Comparison of ENCODE assay signal across 18 cellular contexts in genomic region chr5:137802282-137803210, GRCh38. TPM values are rescaled to one million over a fixed set of nuclear protein-coding genes. Genes with fewer than 3 reads are reported as not detected.
DNase-seq lines count a peak whose midpoint lies in the region; ATAC-seq and TF ChIP-seq lines count a peak whose summit lies in the region.
"Had no signal": no experiment of that assay in that cellular context is flagged by ENCODE, and none has a peak within 500 bp of the region (broad histone marks: within the 10 kb centered on the region; RNA-seq: fewer than 3 reads in every experiment).

No MANE protein-coding gene starts in this region.

- 54 to 71% (median 62%) methylated on average over 6 of the region's 6 CpGs for WGBS in adrenal gland, 4 donors
- 63% methylated on average over 6 of the region's 6 CpGs for WGBS in right cardiac atrium
- WGBS in spleen, 5 donors = 66 to 86% (median 72%) methylated on average over 6 of the region's 6 CpGs
- WGBS in esophagus muscularis mucosa = 79% methylated on average over 6 of the region's 6 CpGs

- H3K4me3 ChIP-seq in adrenal gland (peak overlapping the region in 1 of 4 donors; percentile 39), right cardiac atrium (ENCODE audit: low read length) (peak overlapping the region; percentile 85), spleen (peak overlapping the region in 5 of 8 donors; percentile 0 to 46 (median 17)), esophagus muscularis mucosa (no peak overlapping the region)

- H3K27me3 Mint-ChIP-seq in nephron (ENCODE audit: low read depth) = peaks cover 5% of the 10 kb centered on the region

- intact Hi-C loops in adrenal gland (cut with DNase I) (no loop called here), right cardiac atrium (cut with DNase I) (no loop called here), spleen (cut with DNase I; ENCODE audit: low total_unique reads) (no loop called here), esophagus muscularis mucosa (cut with DNase I) (no loop called here)

- ATAC-seq in right cardiac atrium = no peak
- no peak for ATAC-seq in HG02870 (IDR thresholded peaks at IDR 0.05; ENCODE audit: unreplicated experiment)

- peak overlapping the region in 2 of 3 experiments; percentile 21 to 49 for H3K27ac Mint-ChIP-seq in nephron

- H3K4me3 Mint-ChIP-seq in nephron = no peak overlapping the region

- DNase-seq in adrenal gland (no peak), right cardiac atrium (no peak), spleen (no peak), esophagus muscularis mucosa (ENCODE audit: extremely low spot score) (no peak)
- no peak for DNase-seq in activated CD4-positive, alpha-beta T cell treated with anti-CD3 and anti-CD28 coated beads for 1 hour
- DNase-seq: ACHN, COR-L47, DMS153, EL, KBM-7, MV-4-11, NCI-H1417, NCI-H2029, NCI-H2171 treated with DMSO at 0.1 percent for 48 hours, NCI-H446 treated with DMSO at 0.1 percent for 48 hours had no signal

- H3K36me3 Mint-ChIP-seq in nephron (ENCODE audit: low read depth) = no peaks in the 10 kb centered on the region

- no peak for TF ChIP-seq EP300 in esophagus muscularis mucosa (IDR thresholded peaks at IDR 0.05)

- H3K36me3 ChIP-seq in adrenal gland (replicated peaks in 1 of 2) (no peaks in the 10 kb centered on the region), spleen (no peaks in the 10 kb centered on the region), esophagus muscularis mucosa (no peaks in the 10 kb centered on the region)

- TF ChIP-seq CTCF in adrenal gland (IDR thresholded peaks at IDR 0.05) (no peak), nephron (IDR thresholded peaks at IDR 0.05; ENCODE audit: unreplicated experiment in 3 of 3) (no peak), spleen (IDR thresholded peaks at IDR 0.05 in 8 of 11, conservative IDR thresholded peaks at IDR 0.05 in 3 of 11) (no peak), esophagus muscularis mucosa (IDR thresholded peaks at IDR 0.05) (no peak)

- H3K9me3 Mint-ChIP-seq in nephron = no peaks in the 10 kb centered on the region

- H3K4me1 Mint-ChIP-seq in nephron = peaks cover 13% of the 10 kb centered on the region

- peak in 1 of 2 donors; percentile 22 for TF ChIP-seq POLR2A in adrenal gland (IDR thresholded peaks at IDR 0.05)
- no peak for TF ChIP-seq POLR2A in spleen (IDR thresholded peaks at IDR 0.05)
- TF ChIP-seq POLR2A in esophagus muscularis mucosa (IDR thresholded peaks at IDR 0.05; ENCODE audit: low read depth) = no peak

- H3K27ac ChIP-seq in adrenal gland = peak overlapping the region in 3 of 5 donors; percentile 23 to 58 (median 41)
- no peak overlapping the region for H3K27ac ChIP-seq in right cardiac atrium (ENCODE audit: low read length)
- peak overlapping the region in 5 of 8 donors; percentile 16 to 45 (median 29) for H3K27ac ChIP-seq in spleen
- no peak overlapping the region for H3K27ac ChIP-seq in esophagus muscularis mucosa (replicated peaks in 1 of 4)
- H3K27ac ChIP-seq: RWPE1 had no signal

- no peaks in the 10 kb centered on the region for H3K27me3 ChIP-seq in adrenal gland
- no peaks in the 10 kb centered on the region for H3K27me3 ChIP-seq in right cardiac atrium (ENCODE audit: control insufficient read depth, insufficient read depth)
- H3K27me3 ChIP-seq in spleen (replicated peaks in 1 of 7) = no peaks in the 10 kb centered on the region
- no peaks in the 10 kb centered on the region for H3K27me3 ChIP-seq in esophagus muscularis mucosa

- H3K4me1 ChIP-seq in adrenal gland (replicated peaks in 1 of 2) = peaks cover 0 to 8% of the 10 kb centered on the region in 2 donors
- peaks cover 2% of the 10 kb centered on the region for H3K4me1 ChIP-seq in right cardiac atrium (ENCODE audit: control insufficient read depth, insufficient read depth, low read length)
- H3K4me1 ChIP-seq in spleen = peaks cover 0 to 7% (median under 1%) of the 10 kb centered on the region in 6 donors
- H3K4me1 ChIP-seq in esophagus muscularis mucosa = peaks cover 0 to 25% (median 19%) of the 10 kb centered on the region in 4 donors

- H3K9me3 ChIP-seq in adrenal gland (replicated peaks in 1 of 3) (no peaks in the 10 kb centered on the region), right cardiac atrium (ENCODE audit: control insufficient read depth, low read length) (no peaks in the 10 kb centered on the region), spleen (no peaks in the 10 kb centered on the region), esophagus muscularis mucosa (no peaks in the 10 kb centered on the region)

RNA-seq across cellular contexts. Expression of gene HNRNPA0, which starts 48.4 kb away (rescaled TPM):
- total RNA-seq in adrenal gland = 10 to 100 TPM in 7 of 8 donors, 1 to 10 TPM in 1; 8.9 to 45.5 (median 21.8) TPM
- 10 to 100 TPM; 16.9 to 19.8 (median 19.1) TPM for polyA plus RNA-seq in adrenal gland
- total RNA-seq in right cardiac atrium = 10 to 100 TPM; 16.7 to 26.7 (median 19.7) TPM
- polyA plus RNA-seq in right cardiac atrium = 19.5 TPM
- 10 to 100 TPM; 11.2 to 27.6 (median 22.9) TPM for total RNA-seq in spleen
- polyA plus RNA-seq in spleen = 10 to 100 TPM; 18.3 to 32.3 (median 21.3) TPM
- total RNA-seq in esophagus muscularis mucosa = 10 to 100 TPM; 12.9 to 15.2 (median 14.7) TPM

Comparison
In these comparisons a context has a peak if more than half of its experiments do, and no peak if none do; other contexts are left out.
1. H3K27ac ChIP-seq: peak in adrenal gland (3 of 5) and spleen (5 of 8); none in right cardiac atrium (single experiment) and esophagus muscularis mucosa (0 of 4).
2. H3K4me3 ChIP-seq: peak in right cardiac atrium (single experiment) and spleen (5 of 8); none in esophagus muscularis mucosa (0 of 4).